12 cellular contexts compared by ENCODE assay signal in the genomic region with DNA sequence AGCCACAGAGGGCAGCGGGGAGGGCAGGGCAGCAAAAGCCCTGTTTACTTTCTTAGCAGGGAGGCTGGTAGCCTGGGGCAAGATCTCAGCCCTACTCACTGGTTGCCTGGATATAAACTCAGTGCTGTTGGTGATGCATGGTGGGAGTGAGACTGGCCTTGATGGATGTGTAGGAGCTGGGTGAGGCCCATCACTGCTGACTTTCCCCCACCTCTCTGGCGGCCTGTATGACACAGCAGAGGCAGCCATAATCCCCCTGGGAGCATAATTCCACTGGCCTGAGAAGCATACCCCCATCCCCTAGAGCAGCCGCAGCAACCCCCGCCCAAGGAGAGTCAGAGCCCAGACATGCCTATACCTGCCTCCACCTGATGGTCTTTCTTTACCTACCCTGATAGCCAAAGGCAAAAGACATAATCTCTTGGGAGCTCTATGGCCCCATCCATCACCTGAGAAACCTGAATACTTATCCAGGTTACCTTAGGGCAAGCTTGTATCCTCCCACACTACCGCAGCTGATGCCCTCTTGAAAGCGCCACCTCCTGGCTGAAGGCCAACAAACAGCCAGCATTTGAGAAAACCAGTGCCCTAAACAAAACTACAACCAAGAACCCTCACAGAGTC. TPM values are rescaled to one million over a fixed set of nuclear protein-coding genes. Genes with fewer than 3 reads are reported as not detected.
DNase-seq lines count a peak whose midpoint lies in the region; ATAC-seq and TF ChIP-seq lines count a peak whose summit lies in the region.
"Had no signal": no experiment of that assay in that cellular context is flagged by ENCODE, and none has a peak within 500 bp of the region (broad histone marks: within the 10 kb centered on the region; RNA-seq: fewer than 3 reads in every experiment).

No MANE protein-coding gene starts in this region.

- DNase-seq in Caki2 (ENCODE audit: low read depth) (peak; percentile 12), GM23338 (ENCODE audit: low spot score) (peak; percentile 85), erythroblast (lab: John Stamatoyannopoulos, UW) (peak; percentile 2 to 7), COLO829 (ENCODE audit: low spot score) (no peak), KBM-7 (no peak)
- DNase-seq: left ventricle myocardium superior, MG63 had no signal

- no peak overlapping the region for H3K4me3 ChIP-seq in GM23338
- H3K4me3 ChIP-seq in OCI-LY1 (ENCODE audit: low read depth, low read length, poor library complexity, severe bottlenecking): no peak overlapping the region
- H3K4me3 ChIP-seq: MG63, prostate gland had no signal

- no peak overlapping the region for H3K27ac Mint-ChIP-seq in GM23338
- H3K27ac Mint-ChIP-seq: brain had no signal

- no peak overlapping the region for H3K4me2 ChIP-seq in GM23338
- no peak overlapping the region for H3K4me2 ChIP-seq in OCI-LY1 (ENCODE audit: low read length)

- no peaks in the 10 kb centered on the region for H3K27me3 ChIP-seq in GM23338 (ENCODE audit: insufficient read depth)
- H3K27me3 ChIP-seq in OCI-LY1 (ENCODE audit: insufficient read depth, low read length): no peaks in the 10 kb centered on the region
- H3K27me3 ChIP-seq: MG63 had no signal

- H3K36me3 ChIP-seq in GM23338 (ENCODE audit: insufficient read depth): no peaks in the 10 kb centered on the region
- H3K36me3 ChIP-seq in OCI-LY1 (ENCODE audit: insufficient read depth, low read length): no peaks in the 10 kb centered on the region
- H3K36me3 ChIP-seq: MG63, prostate gland had no signal

- H3K79me2 ChIP-seq in GM23338 (replicated peaks; ENCODE audit: insufficient read depth) (no peaks in the 10 kb centered on the region), OCI-LY1 (ENCODE audit: insufficient read depth, low read length) (no peaks in the 10 kb centered on the region)

- in situ Hi-C loops in Caki2 (cut with HindIII; ENCODE audit: low pct_unique_long_range_greater_than_20kb, low sequenced_read_pairs): no loop called here
- in situ Hi-C loops in KBM-7 (cut with MboI; ENCODE audit: low pct_unique_long_range_greater_than_20kb, low sequenced_read_pairs): loop anchor here (25.0 kb wide), 1 partner anchor 148 kb away; no protein-coding TSS in a partner anchor

- no peaks in the 10 kb centered on the region for H3K9me2 ChIP-seq in GM23338 (ENCODE audit: insufficient read depth)
- no peaks in the 10 kb centered on the region for H3K9me2 ChIP-seq in OCI-LY1 (ENCODE audit: low read depth, low read length)

- H3K4me1 Mint-ChIP-seq in GM23338: peaks cover 11% of the 10 kb centered on the region
- H3K4me1 Mint-ChIP-seq: brain had no signal

- no peaks in the 10 kb centered on the region for H3F3A ChIP-seq in GM23338 (replicated peaks; ENCODE audit: low read depth)
- H3F3A ChIP-seq in OCI-LY1 (ENCODE audit: insufficient read depth, low read length): no peaks in the 10 kb centered on the region; the same call in 1 of the 2 replicates

- H3K36me3 Mint-ChIP-seq in GM23338 (ENCODE audit: low read depth): no peaks in the 10 kb centered on the region

- H3K9me3 ChIP-seq in OCI-LY1 (ENCODE audit: low read length): no peaks in the 10 kb centered on the region
- H3K9me3 ChIP-seq: prostate gland had no signal

- TF ChIP-seq CTCF in GM23338 (conservative IDR thresholded peaks at IDR 0.05; ENCODE audit: low read depth in 2 of 2) (peak; percentile 74 to 87), OCI-LY1 (IDR thresholded peaks at IDR 0.05; ENCODE audit: low read length) (peak; percentile 79)

- ATAC-seq in GM23338: peak; percentile 97
- ATAC-seq in GM21786 (IDR thresholded peaks at IDR 0.05; ENCODE audit: unreplicated experiment): no peak
- ATAC-seq in HG02884 (IDR thresholded peaks at IDR 0.05; ENCODE audit: unreplicated experiment): no peak
- ATAC-seq: left ventricle myocardium superior had no signal

- no peaks in the 10 kb centered on the region for H4K20me1 ChIP-seq in GM23338 (replicated peaks; ENCODE audit: insufficient read depth)
- no peaks in the 10 kb centered on the region for H4K20me1 ChIP-seq in OCI-LY1 (ENCODE audit: insufficient read depth, low read length)

- H3K4me1 ChIP-seq in GM23338 (ENCODE audit: insufficient read depth) (no peaks in the 10 kb centered on the region), OCI-LY1 (ENCODE audit: insufficient read depth, low read length, severe bottlenecking) (no peaks in the 10 kb centered on the region)
- H3K4me1 ChIP-seq: prostate gland had no signal

- H3K9ac ChIP-seq in OCI-LY1 (ENCODE audit: low read length): no peak overlapping the region

- no peak overlapping the region for H3K27ac ChIP-seq in GM23338 (ENCODE audit: low read depth)
- no peak overlapping the region for H3K27ac ChIP-seq in OCI-LY1 (ENCODE audit: low read depth, low read length, poor library complexity, severe bottlenecking)
- H3K27ac ChIP-seq: prostate gland had no signal

- no peak for TF ChIP-seq POLR2A in erythroblast (IDR thresholded peaks at IDR 0.05; ENCODE audit: low read length)

- H3K4me3 Mint-ChIP-seq in GM23338: no peak overlapping the region
- H3K4me3 Mint-ChIP-seq: brain had no signal

- H2AFZ ChIP-seq in GM23338: peak overlapping the region; percentile 72; the same call in 1 of the 2 replicates
- H2AFZ ChIP-seq in OCI-LY1 (ENCODE audit: low read length): no peak overlapping the region

- peaks cover 3% of the 10 kb centered on the region; the same call in 1 of the 3 replicates for H3K9me3 Mint-ChIP-seq in GM23338

- no peaks in the 10 kb centered on the region for H3K27me3 Mint-ChIP-seq in GM23338 (ENCODE audit: insufficient read depth, low read depth, poor library complexity)
- H3K27me3 Mint-ChIP-seq: brain had no signal

TF ChIP-seq in GM23338, 12 proteins besides CTCF, POLR2A, EP300 and RAD21 (continues in another document):
- TF ChIP-seq NANOG (IDR thresholded peaks at IDR 0.05; ENCODE audit: borderline replicate concordance): no peak
- no peak for TF ChIP-seq EZH2phosphoT487 (IDR thresholded peaks at IDR 0.05; ENCODE audit: unreplicated experiment)
- TF ChIP-seq, protein P1, sequence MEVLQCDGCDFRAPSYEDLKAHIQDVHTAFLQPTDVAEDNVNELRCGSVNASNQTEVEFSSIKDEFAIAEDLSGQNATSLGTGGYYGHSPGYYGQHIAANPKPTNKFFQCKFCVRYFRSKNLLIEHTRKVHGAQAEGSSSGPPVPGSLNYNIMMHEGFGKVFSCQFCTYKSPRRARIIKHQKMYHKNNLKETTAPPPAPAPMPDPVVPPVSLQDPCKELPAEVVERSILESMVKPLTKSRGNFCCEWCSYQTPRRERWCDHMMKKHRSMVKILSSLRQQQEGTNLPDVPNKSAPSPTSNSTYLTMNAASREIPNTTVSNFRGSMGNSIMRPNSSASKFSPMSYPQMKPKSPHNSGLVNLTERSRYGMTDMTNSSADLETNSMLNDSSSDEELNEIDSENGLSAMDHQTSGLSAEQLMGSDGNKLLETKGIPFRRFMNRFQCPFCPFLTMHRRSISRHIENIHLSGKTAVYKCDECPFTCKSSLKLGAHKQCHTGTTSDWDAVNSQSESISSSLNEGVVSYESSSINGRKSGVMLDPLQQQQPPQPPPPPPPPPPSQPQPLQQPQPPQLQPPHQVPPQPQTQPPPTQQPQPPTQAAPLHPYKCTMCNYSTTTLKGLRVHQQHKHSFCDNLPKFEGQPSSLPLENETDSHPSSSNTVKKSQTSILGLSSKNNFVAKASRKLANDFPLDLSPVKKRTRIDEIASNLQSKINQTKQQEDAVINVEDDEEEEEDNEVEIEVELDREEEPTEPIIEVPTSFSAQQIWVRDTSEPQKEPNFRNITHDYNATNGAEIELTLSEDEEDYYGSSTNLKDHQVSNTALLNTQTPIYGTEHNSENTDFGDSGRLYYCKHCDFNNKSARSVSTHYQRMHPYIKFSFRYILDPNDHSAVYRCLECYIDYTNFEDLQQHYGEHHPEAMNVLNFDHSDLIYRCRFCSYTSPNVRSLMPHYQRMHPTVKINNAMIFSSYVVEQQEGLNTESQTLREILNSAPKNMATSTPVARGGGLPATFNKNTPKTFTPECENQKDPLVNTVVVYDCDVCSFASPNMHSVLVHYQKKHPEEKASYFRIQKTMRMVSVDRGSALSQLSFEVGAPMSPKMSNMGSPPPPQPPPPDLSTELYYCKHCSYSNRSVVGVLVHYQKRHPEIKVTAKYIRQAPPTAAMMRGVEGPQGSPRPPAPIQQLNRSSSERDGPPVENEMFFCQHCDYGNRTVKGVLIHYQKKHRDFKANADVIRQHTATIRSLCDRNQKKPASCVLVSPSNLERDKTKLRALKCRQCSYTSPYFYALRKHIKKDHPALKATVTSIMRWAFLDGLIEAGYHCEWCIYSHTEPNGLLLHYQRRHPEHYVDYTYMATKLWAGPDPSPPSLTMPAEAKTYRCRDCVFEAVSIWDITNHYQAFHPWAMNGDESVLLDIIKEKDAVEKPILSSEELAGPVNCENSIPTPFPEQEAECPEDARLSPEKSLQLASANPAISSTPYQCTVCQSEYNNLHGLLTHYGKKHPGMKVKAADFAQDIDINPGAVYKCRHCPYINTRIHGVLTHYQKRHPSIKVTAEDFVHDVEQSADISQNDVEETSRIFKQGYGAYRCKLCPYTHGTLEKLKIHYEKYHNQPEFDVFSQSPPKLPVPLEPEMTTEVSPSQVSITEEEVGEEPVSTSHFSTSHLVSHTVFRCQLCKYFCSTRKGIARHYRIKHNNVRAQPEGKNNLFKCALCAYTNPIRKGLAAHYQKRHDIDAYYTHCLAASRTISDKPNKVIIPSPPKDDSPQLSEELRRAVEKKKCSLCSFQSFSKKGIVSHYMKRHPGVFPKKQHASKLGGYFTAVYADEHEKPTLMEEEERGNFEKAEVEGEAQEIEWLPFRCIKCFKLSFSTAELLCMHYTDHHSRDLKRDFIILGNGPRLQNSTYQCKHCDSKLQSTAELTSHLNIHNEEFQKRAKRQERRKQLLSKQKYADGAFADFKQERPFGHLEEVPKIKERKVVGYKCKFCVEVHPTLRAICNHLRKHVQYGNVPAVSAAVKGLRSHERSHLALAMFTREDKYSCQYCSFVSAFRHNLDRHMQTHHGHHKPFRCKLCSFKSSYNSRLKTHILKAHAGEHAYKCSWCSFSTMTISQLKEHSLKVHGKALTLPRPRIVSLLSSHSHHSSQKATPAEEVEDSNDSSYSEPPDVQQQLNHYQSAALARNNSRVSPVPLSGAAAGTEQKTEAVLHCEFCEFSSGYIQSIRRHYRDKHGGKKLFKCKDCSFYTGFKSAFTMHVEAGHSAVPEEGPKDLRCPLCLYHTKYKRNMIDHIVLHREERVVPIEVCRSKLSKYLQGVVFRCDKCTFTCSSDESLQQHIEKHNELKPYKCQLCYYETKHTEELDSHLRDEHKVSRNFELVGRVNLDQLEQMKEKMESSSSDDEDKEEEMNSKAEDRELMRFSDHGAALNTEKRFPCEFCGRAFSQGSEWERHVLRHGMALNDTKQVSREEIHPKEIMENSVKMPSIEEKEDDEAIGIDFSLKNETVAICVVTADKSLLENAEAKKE (CRISPR knock-in tag; IDR thresholded peaks at IDR 0.05): no peak
- no peak for TF ChIP-seq ZNF114 (CRISPR knock-in tag; IDR thresholded peaks at IDR 0.05)

RNA-seq across cellular contexts. Expression of a gene that starts 59.3 kb away (rescaled TPM):
- 0.61 TPM in 1 of 2 replicates, not detected in the other for total RNA-seq in Caki2 (2014; rRNA removed; shearing (Covaris generic); ENCODE audit: low replicate concordance)
- not detected in 2 replicates for total RNA-seq in GM23338 (2014; rRNA removed; shearing (Covaris generic))
- polyA plus RNA-seq in GM23338 (2016; fragmentation: Nextera tagmentation; extraction: Ambion mirVana): 0.08 TPM in 1 of 2 replicates, not detected in the other

RNA-seq across cellular contexts. Expression of a gene that starts 59.4 kb away (rescaled TPM):
- 12.8 and 16.9 TPM in 2 replicates for total RNA-seq in Caki2 (2014; rRNA removed; shearing (Covaris generic); ENCODE audit: low replicate concordance)
- total RNA-seq in GM23338 (2014; rRNA removed; shearing (Covaris generic)): 4.0 and 8.1 TPM in 2 replicates
- polyA plus RNA-seq in GM23338 (2016; fragmentation: Nextera tagmentation; extraction: Ambion mirVana): 13.9 and 14.2 TPM in 2 replicates

Comparison
In these comparisons a context has a peak if more than half of its experiments do, and no peak if none do; other contexts are left out.
1. DNase-seq: peak in Caki2 (single experiment), GM23338 (single experiment) and erythroblast (2 of 2); none in COLO829 (single experiment) and KBM-7 (single experiment).